In the genomic region with DNA sequence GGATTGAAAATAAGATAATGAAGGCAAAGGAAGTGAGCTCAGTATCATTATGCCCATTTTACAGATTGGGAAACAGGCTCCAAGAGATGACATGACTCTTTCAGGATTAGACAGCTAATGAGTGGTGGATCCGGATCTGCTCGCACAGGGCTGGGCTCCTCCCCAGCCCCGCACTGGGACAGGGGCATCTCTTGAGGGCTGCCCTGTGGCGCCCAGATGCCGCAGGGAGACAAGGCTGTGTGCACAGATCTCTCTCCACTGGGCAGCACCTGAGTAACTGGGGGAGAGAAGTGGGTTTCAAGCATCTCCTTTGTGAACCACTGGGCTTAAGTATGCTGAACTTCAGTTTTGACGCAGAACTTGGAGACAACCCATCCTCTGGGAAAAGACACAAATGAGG, we compare ENCODE assay signal across 2 cellular contexts.
A peak's percentile ranks its signal among the peaks of the same experiment; 100 is the strongest.
TF ChIP-seq lines count a peak whose summit lies in the region.

No MANE protein-coding gene starts in this region.

TF ChIP-seq in K562, 482 proteins besides CTCF, POLR2A, EP300 and RAD21:
- TF ChIP-seq PML (IDR thresholded peaks at IDR 0.05; ENCODE audit: low read length): no peak
- TF ChIP-seq ZNF764 (CRISPR knock-in tag; IDR thresholded peaks at IDR 0.05; ENCODE audit: low read depth): no peak
- TF ChIP-seq ZNF133 (CRISPR knock-in tag; IDR thresholded peaks at IDR 0.05): no peak
- TF ChIP-seq NKRF (IDR thresholded peaks at IDR 0.05; ENCODE audit: borderline replicate concordance): no peak
- peak; percentile 52; the same call in 1 of the 2 replicates for TF ChIP-seq BCOR (IDR thresholded peaks at IDR 0.05)
- no peak for TF ChIP-seq ESRRA (IDR thresholded peaks at IDR 0.05; ENCODE audit: borderline replicate concordance, low read depth)
- TF ChIP-seq ZNF277 (CRISPR knock-in tag; IDR thresholded peaks at IDR 0.05; ENCODE audit: borderline replicate concordance): no peak
- no peak for TF ChIP-seq PHTF2 (CRISPR knock-in tag; IDR thresholded peaks at IDR 0.05)
- TF ChIP-seq ZKSCAN1 (IDR thresholded peaks at IDR 0.05; ENCODE audit: low read depth, low read length): no peak
TF ChIP-seq in K562: peak in this region for 1.

TF ChIP-seq in HepG2, 621 proteins besides CTCF, POLR2A, EP300 and RAD21:
- TF ChIP-seq GABPA (IDR thresholded peaks at IDR 0.05; ENCODE audit: low read depth, low read length) (0 out of 2 replicates have a peak, but pooled peaks have one; percentile 10), GABPA (CRISPR knock-in tag; IDR thresholded peaks at IDR 0.05; ENCODE audit: low read depth) (no peak), IRF2 (CRISPR knock-in tag; IDR thresholded peaks at IDR 0.05) (no peak), NFKBIZ (CRISPR knock-in tag; IDR thresholded peaks at IDR 0.05) (no peak), PREB (CRISPR knock-in tag; IDR thresholded peaks at IDR 0.05) (no peak), ZNF629 (CRISPR knock-in tag; conservative IDR thresholded peaks at IDR 0.05) (peak; percentile 40; the same call in 1 of the 2 replicates), JDP2 (CRISPR knock-in tag; IDR thresholded peaks at IDR 0.05; ENCODE audit: borderline replicate concordance) (no peak)
